Comparison of ENCODE assay signal across 1 cellular context in the genomic region with DNA sequence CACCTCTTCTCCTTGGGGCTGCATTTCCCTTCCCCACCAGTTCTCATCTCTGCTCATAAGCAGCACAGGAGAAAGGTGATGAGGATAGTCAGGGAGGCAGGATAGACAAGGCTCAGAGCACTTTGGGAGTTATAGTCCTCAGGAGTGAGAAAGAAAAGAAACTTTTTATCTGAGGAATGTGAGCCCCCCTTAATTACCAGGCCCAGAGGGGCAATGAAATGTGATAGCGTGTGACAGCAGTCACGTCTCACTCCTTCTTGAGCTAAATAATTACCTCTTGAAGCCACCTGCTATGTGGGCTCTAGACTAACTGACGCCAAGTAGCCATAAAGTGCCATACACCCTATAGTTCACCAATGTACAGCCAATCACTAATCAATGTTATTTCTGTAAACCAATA.
TF ChIP-seq lines count a peak whose summit lies in the region.

No MANE protein-coding gene starts in this region.

TF ChIP-seq in WTC11, 78 proteins besides CTCF, POLR2A, EP300 and RAD21 (continued from another document):
- TF ChIP-seq ZNF219 (CRISPR knock-in tag; IDR thresholded peaks at IDR 0.05; ENCODE audit: borderline replicate concordance) (no peak), ELF4 (CRISPR knock-in tag; IDR thresholded peaks at IDR 0.05; ENCODE audit: low read depth) (no peak), ZNF416 (CRISPR knock-in tag; IDR thresholded peaks at IDR 0.05) (no peak), ZNF317 (CRISPR knock-in tag; IDR thresholded peaks at IDR 0.05; ENCODE audit: borderline replicate concordance, low read depth) (no peak), TCF7 (CRISPR knock-in tag; IDR thresholded peaks at IDR 0.05; ENCODE audit: low read depth) (no peak), FOXJ3 (CRISPR knock-in tag; IDR thresholded peaks at IDR 0.05; ENCODE audit: borderline replicate concordance) (no peak)
- TF ChIP-seq, protein P1, sequence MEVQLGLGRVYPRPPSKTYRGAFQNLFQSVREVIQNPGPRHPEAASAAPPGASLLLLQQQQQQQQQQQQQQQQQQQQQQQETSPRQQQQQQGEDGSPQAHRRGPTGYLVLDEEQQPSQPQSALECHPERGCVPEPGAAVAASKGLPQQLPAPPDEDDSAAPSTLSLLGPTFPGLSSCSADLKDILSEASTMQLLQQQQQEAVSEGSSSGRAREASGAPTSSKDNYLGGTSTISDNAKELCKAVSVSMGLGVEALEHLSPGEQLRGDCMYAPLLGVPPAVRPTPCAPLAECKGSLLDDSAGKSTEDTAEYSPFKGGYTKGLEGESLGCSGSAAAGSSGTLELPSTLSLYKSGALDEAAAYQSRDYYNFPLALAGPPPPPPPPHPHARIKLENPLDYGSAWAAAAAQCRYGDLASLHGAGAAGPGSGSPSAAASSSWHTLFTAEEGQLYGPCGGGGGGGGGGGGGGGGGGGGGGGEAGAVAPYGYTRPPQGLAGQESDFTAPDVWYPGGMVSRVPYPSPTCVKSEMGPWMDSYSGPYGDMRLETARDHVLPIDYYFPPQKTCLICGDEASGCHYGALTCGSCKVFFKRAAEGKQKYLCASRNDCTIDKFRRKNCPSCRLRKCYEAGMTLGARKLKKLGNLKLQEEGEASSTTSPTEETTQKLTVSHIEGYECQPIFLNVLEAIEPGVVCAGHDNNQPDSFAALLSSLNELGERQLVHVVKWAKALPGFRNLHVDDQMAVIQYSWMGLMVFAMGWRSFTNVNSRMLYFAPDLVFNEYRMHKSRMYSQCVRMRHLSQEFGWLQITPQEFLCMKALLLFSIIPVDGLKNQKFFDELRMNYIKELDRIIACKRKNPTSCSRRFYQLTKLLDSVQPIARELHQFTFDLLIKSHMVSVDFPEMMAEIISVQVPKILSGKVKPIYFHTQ (CRISPR knock-in tag; IDR thresholded peaks at IDR 0.05): no peak
- TF ChIP-seq, protein P2, sequence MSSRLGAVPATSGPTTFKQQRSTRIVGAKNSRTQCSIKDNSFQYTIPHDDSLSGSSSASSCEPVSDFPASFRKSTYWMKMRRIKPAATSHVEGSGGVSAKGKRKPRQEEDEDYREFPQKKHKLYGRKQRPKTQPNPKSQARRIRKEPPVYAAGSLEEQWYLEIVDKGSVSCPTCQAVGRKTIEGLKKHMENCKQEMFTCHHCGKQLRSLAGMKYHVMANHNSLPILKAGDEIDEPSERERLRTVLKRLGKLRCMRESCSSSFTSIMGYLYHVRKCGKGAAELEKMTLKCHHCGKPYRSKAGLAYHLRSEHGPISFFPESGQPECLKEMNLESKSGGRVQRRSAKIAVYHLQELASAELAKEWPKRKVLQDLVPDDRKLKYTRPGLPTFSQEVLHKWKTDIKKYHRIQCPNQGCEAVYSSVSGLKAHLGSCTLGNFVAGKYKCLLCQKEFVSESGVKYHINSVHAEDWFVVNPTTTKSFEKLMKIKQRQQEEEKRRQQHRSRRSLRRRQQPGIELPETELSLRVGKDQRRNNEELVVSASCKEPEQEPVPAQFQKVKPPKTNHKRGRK (CRISPR knock-in tag; IDR thresholded peaks at IDR 0.05; ENCODE audit: borderline replicate concordance): no peak
